ENCODE assay signal across 9 cellular contexts in the genomic region with DNA sequence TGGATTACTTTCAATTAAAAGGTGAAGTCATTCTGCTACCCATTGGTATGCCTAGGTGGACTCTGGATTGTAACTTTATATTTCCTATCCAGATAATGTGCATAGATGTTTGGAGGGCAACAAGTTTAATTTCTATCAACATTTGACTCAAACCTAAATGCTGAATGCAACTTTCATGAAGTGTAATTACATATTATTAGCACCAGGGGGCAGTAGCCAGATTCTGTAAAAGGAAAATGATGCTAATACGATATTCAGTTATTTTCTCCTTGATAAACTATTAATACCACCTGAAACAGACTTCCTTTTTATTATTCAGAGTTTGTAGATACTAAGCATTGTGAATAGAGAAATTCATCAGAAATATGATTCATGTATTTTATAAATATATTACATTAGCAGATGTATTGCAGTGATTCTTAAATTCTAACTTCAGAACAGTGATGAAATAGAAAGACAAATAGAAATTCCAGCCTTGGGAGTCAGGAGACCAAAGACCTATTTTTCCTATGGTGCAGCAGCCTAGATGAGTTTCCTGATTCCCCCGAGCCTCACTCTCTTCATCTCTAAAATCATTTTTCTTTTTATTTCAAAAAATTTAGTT.
DNase-seq lines count a peak whose midpoint lies in the region; ATAC-seq and TF ChIP-seq lines count a peak whose summit lies in the region.
"Had no signal": no experiment of that assay in that cellular context is flagged by ENCODE, and none has a peak within 500 bp of the region (broad histone marks: within the 10 kb centered on the region; RNA-seq: fewer than 3 reads in every experiment).

No MANE protein-coding gene starts in this region.

- TF ChIP-seq POLR2A in HCT116 (IDR thresholded peaks at IDR 0.05; ENCODE audit: borderline replicate concordance, extremely low read depth, insufficient read depth, insufficient read length) = no peak
- no peak for TF ChIP-seq POLR2A in transverse colon (IDR thresholded peaks at IDR 0.05)

- BruUV-seq in HCT116 (replicated peaks; lab: Mats Ljungman, UMichigan) = no TSS peak

- H3K9me3 ChIP-seq in HCT116 (ENCODE audit: control insufficient read depth in 1 of 2, insufficient read depth in 1 of 2, low read depth in 1 of 2, low read length in 2 of 2) (no peaks in the 10 kb centered on the region), transverse colon (no peaks in the 10 kb centered on the region)

- TF ChIP-seq CTCF in HCT116 (IDR thresholded peaks at IDR 0.05 in 2 of 3, conservative IDR thresholded peaks at IDR 0.05 in 1 of 3; ENCODE audit: borderline replicate concordance in 1 of 3, insufficient read depth in 1 of 3, low read depth in 2 of 3, low read length in 2 of 3) (peak; percentile 49 to 81 (median 64); a peak in 5 of 6 replicates), RWPE1 (conservative IDR thresholded peaks at IDR 0.05; ENCODE audit: low read depth) (peak; percentile 92), transverse colon (IDR thresholded peaks at IDR 0.05) (peak; percentile 69 to 85 (median 75))

- peaks cover 4 to 11% of the 10 kb centered on the region in 2 experiments; a peak in 2 of 4 replicates for H3K4me1 ChIP-seq in HCT116 (ENCODE audit: control insufficient read depth in 1 of 2, insufficient read depth in 2 of 2, low read length in 2 of 2)
- no peaks in the 10 kb centered on the region for H3K4me1 ChIP-seq in transverse colon

- TF ChIP-seq EP300 in transverse colon (IDR thresholded peaks at IDR 0.05; ENCODE audit: low read depth) = no peak

- no peak overlapping the region for H3K9ac ChIP-seq in HCT116 (ENCODE audit: low read length)

- ATAC-seq in HCT116 (no peak), GM18511 (IDR thresholded peaks at IDR 0.05; ENCODE audit: unreplicated experiment) (no peak), GM18868 (IDR thresholded peaks at IDR 0.05; ENCODE audit: unreplicated experiment) (no peak)

- H3K4me3 ChIP-seq in HCT116 (replicated peaks in 1 of 2; ENCODE audit: low read depth in 1 of 2, low read length in 2 of 2) (no peak overlapping the region), transverse colon (no peak overlapping the region)

- no peaks in the 10 kb centered on the region for H3K9me2 ChIP-seq in HCT116 (ENCODE audit: insufficient read depth)

- H3K27me3 ChIP-seq in HCT116 (ENCODE audit: insufficient read depth, low read length) = no peaks in the 10 kb centered on the region
- no peaks in the 10 kb centered on the region for H3K27me3 ChIP-seq in transverse colon

- H3K79me2 ChIP-seq in HCT116 (ENCODE audit: insufficient read depth, low read length) = no peaks in the 10 kb centered on the region

- POLR2A ChIA-PET in HCT116 (lab: Charles Lee) = no interaction called here
- POLR2A ChIA-PET in RWPE1 (lab: Yijun Ruan, JAX; ENCODE audit: low non-redundant PET) = no interaction called here

- intact Hi-C loops in HCT116 (cut with micrococcal nuclease) (loop anchor here (1.0 to 10.0 kb wide), 3 partner anchors 60 to 231 kb away; no protein-coding TSS in a partner anchor), transverse colon (cut with DNase I; ENCODE audit: low total_unique reads) (loop anchor here (5.0 kb wide), 1 partner anchor 228 kb away; no protein-coding TSS in a partner anchor)

- RAD21 ChIA-PET in HCT116 (lab: Charles Lee; ENCODE audit: low non-redundant PET in 1 of 2, low total read pairs in 2 of 2, uncharacterized antibody in 2 of 2, unreplicated experiment in 2 of 2) = no interaction called here

- H2AFZ ChIP-seq in HCT116 (ENCODE audit: low read depth, low read length, poor library complexity, severe bottlenecking) = no peak overlapping the region

- peak; percentile 70 for TF ChIP-seq RAD21 in HCT116 (IDR thresholded peaks at IDR 0.05; ENCODE audit: low read depth)

- H3K4me2 ChIP-seq in HCT116 (ENCODE audit: low read length) = no peak overlapping the region

- peak; percentile 2 to 22 for DNase-seq in AML-193 (lab: John Stamatoyannopoulos, UW)
- peak; percentile 10 for DNase-seq in HCT116 (ENCODE audit: low read depth, low spot score)
- DNase-seq in RWPE1 (ENCODE audit: low spot score) = no peak
- peak; percentile 36 for DNase-seq in glomerular visceral epithelial cell (ENCODE audit: extremely low spot score)
- DNase-seq in transverse colon = no peak
- DNase-seq in HK-2 (ENCODE audit: unreplicated experiment) = no peak

- CTCF ChIA-PET in HCT116 (lab: Charles Lee) = no interaction called here
- CTCF ChIA-PET in RWPE1 (lab: Yijun Ruan, JAX) = no interaction called here

- H4K20me1 ChIP-seq in HCT116 (ENCODE audit: insufficient read depth) = no peaks in the 10 kb centered on the region

- no peaks in the 10 kb centered on the region for H3K36me3 ChIP-seq in HCT116 (ENCODE audit: control insufficient read depth in 1 of 2, insufficient read depth in 2 of 2, low read length in 2 of 2)
- no peaks in the 10 kb centered on the region for H3K36me3 ChIP-seq in transverse colon

- in situ Hi-C loops in transverse colon (cut with MboI; ENCODE audit: low pct_ligation_motif_present in 1 of 4, low pct_unique_long_range_greater_than_20kb in 1 of 4, low sequenced_read_pairs in 3 of 4) = loop anchor here in 3 of 4 donors (10.0 to 25.0 kb wide), 2 partner anchors 230 to 243 kb away; no protein-coding TSS in a partner anchor

- H3K27ac ChIP-seq in HCT116 (ENCODE audit: low read depth, low read length) = no peak overlapping the region
- H3K27ac ChIP-seq in RWPE1 = no peak overlapping the region
- no peak overlapping the region for H3K27ac ChIP-seq in transverse colon
- H3K27ac ChIP-seq: HL-60 had no signal

- 36 to 44% methylated on average over 2 of the region's 2 CpGs for WGBS in transverse colon (ENCODE audit: low coverage in 1 of 2), 2 donors

TF ChIP-seq in HCT116, 20 proteins besides CTCF, POLR2A, EP300 and RAD21:
- TF ChIP-seq, protein P1, sequence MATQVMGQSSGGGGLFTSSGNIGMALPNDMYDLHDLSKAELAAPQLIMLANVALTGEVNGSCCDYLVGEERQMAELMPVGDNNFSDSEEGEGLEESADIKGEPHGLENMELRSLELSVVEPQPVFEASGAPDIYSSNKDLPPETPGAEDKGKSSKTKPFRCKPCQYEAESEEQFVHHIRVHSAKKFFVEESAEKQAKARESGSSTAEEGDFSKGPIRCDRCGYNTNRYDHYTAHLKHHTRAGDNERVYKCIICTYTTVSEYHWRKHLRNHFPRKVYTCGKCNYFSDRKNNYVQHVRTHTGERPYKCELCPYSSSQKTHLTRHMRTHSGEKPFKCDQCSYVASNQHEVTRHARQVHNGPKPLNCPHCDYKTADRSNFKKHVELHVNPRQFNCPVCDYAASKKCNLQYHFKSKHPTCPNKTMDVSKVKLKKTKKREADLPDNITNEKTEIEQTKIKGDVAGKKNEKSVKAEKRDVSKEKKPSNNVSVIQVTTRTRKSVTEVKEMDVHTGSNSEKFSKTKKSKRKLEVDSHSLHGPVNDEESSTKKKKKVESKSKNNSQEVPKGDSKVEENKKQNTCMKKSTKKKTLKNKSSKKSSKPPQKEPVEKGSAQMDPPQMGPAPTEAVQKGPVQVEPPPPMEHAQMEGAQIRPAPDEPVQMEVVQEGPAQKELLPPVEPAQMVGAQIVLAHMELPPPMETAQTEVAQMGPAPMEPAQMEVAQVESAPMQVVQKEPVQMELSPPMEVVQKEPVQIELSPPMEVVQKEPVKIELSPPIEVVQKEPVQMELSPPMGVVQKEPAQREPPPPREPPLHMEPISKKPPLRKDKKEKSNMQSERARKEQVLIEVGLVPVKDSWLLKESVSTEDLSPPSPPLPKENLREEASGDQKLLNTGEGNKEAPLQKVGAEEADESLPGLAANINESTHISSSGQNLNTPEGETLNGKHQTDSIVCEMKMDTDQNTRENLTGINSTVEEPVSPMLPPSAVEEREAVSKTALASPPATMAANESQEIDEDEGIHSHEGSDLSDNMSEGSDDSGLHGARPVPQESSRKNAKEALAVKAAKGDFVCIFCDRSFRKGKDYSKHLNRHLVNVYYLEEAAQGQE (IDR thresholded peaks at IDR 0.05; ENCODE audit: low read depth) = no peak
- TF ChIP-seq, protein P2, sequence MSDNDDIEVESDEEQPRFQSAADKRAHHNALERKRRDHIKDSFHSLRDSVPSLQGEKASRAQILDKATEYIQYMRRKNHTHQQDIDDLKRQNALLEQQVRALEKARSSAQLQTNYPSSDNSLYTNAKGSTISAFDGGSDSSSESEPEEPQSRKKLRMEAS (IDR thresholded peaks at IDR 0.05) = no peak
- TF ChIP-seq SRF (IDR thresholded peaks at IDR 0.05; ENCODE audit: low read depth) (peak; percentile 16; the same call in 1 of the 2 replicates), ELF1 (IDR thresholded peaks at IDR 0.05; ENCODE audit: borderline replicate concordance, low read depth) (no peak), TCF7L2 (IDR thresholded peaks at IDR 0.05; ENCODE audit: borderline replicate concordance, extremely low read depth, insufficient read depth, insufficient read length) (no peak), FOSL1 (IDR thresholded peaks at IDR 0.05; ENCODE audit: low read depth) (no peak)

Comparison
In these comparisons a context has a peak if more than half of its experiments do, and no peak if none do; other contexts are left out.
1. DNase-seq: peak in AML-193 (2 of 2), HCT116 (single experiment) and glomerular visceral epithelial cell (single experiment); none in RWPE1 (single experiment), transverse colon (single experiment) and HK-2 (single experiment).
2. Peak in every context shown above with its lines, with median percentiles within 50 percentile points of each other: CTCF ChIP-seq.